ENCODE assay signal across 12 cellular contexts in genomic region chr15:44798815-44799214, GRCh38.
DNase-seq lines count a peak whose midpoint lies in the region; ATAC-seq and TF ChIP-seq lines count a peak whose summit lies in the region.
"Had no signal": no experiment of that assay in that cellular context is flagged by ENCODE, and none has a peak within 500 bp of the region (broad histone marks: within the 10 kb centered on the region; RNA-seq: fewer than 3 reads in every experiment).

No MANE protein-coding gene starts in this region.

- no peak overlapping the region for H2AFZ ChIP-seq in OCI-LY3 (ENCODE audit: low read depth, low read length)

- no peak overlapping the region for H3K4me2 ChIP-seq in OCI-LY3 (ENCODE audit: low read length)

- no peak overlapping the region for H3K27ac Mint-ChIP-seq in type B pancreatic cell
- no peak overlapping the region for H3K27ac Mint-ChIP-seq in natural killer cell treated with Interleukin-12 subunit alpha and Interleukin-12 subunit beta and Interleukin-15 and Interleukin-18, amount 100 ng/mL, for 72 hours
- H3K27ac Mint-ChIP-seq: stimulated activated effector memory CD8-positive, alpha-beta T cell treated with anti-CD3 and anti-CD28 coated beads, Interleukin-12 subunit alpha, Interleukin-12 subunit beta, amount 100 ng/mL, for 72 hours had no signal

- H3K9ac ChIP-seq in OCI-LY3 (ENCODE audit: low read length) = no peak overlapping the region

- WGBS in heart right ventricle, 2 donors = 28 to 29% methylated on average over 3 of the region's 3 CpGs

- no peaks in the 10 kb centered on the region for H3K9me3 Mint-ChIP-seq in type B pancreatic cell
- H3K9me3 Mint-ChIP-seq in natural killer cell treated with Interleukin-12 subunit alpha and Interleukin-12 subunit beta and Interleukin-15 and Interleukin-18, amount 100 ng/mL, for 72 hours = no peaks in the 10 kb centered on the region
- H3K9me3 Mint-ChIP-seq: stimulated activated effector memory CD8-positive, alpha-beta T cell treated with anti-CD3 and anti-CD28 coated beads, Interleukin-12 subunit alpha, Interleukin-12 subunit beta, amount 100 ng/mL, for 72 hours had no signal

- DNase-seq in left ventricle myocardium inferior (no peak), heart right ventricle (no peak), erythroblast (lab: John Stamatoyannopoulos, UW) (peak; percentile 21 to 26), type B pancreatic cell (ENCODE audit: extremely low spot score, unreplicated experiment) (no peak), amygdala (lab: John Stamatoyannopoulos, UW) (no peak)
- no peak for DNase-seq in natural killer cell treated with Interleukin-12 subunit alpha and Interleukin-12 subunit beta and Interleukin-15 and Interleukin-18, amount 100 ng/mL, for 72 hours (ENCODE audit: low spot score)
- DNase-seq: NCI-H226 had no signal

- H3K4me3 ChIP-seq in left ventricle myocardium inferior (no peak overlapping the region), heart right ventricle (no peak overlapping the region), OCI-LY3 (ENCODE audit: low read length) (no peak overlapping the region)
- H3K4me3 ChIP-seq: adrenal gland had no signal

- ATAC-seq in heart right ventricle (no peak), HG02642 (IDR thresholded peaks at IDR 0.05; ENCODE audit: poor library complexity, unreplicated experiment) (no peak)
- no peak for ATAC-seq in natural killer cell treated with Interleukin-12 subunit alpha and Interleukin-12 subunit beta and Interleukin-15 and Interleukin-18, amount 100 ng/mL, for 72 hours
- ATAC-seq: activated CD4-positive, CD25-positive, alpha-beta regulatory T cell treated with anti-CD3 and anti-CD28 coated beads, Interleukin-2, amount 50 U/mL, for 24 hours; stimulated activated effector memory CD8-positive, alpha-beta T cell treated with anti-CD3 and anti-CD28 coated beads, Interleukin-12 subunit alpha, Interleukin-12 subunit beta, amount 100 ng/mL, for 72 hours had no signal

- H3K4me1 ChIP-seq in left ventricle myocardium inferior = peaks cover 11% of the 10 kb centered on the region
- peaks cover 0 to 11% (median 0%) of the 10 kb centered on the region in 9 donors for H3K4me1 ChIP-seq in heart right ventricle
- peaks cover 23% of the 10 kb centered on the region for H3K4me1 ChIP-seq in OCI-LY3 (ENCODE audit: low read length)
- H3K4me1 ChIP-seq: adrenal gland had no signal

- no peaks in the 10 kb centered on the region for H3K27me3 Mint-ChIP-seq in type B pancreatic cell
- H3K27me3 Mint-ChIP-seq in natural killer cell treated with Interleukin-12 subunit alpha and Interleukin-12 subunit beta and Interleukin-15 and Interleukin-18, amount 100 ng/mL, for 72 hours = peaks cover 7 to 8% of the 10 kb centered on the region in 2 donors

- no peaks in the 10 kb centered on the region for H3K36me3 Mint-ChIP-seq in type B pancreatic cell
- H3K36me3 Mint-ChIP-seq in natural killer cell treated with Interleukin-12 subunit alpha and Interleukin-12 subunit beta and Interleukin-15 and Interleukin-18, amount 100 ng/mL, for 72 hours = no peaks in the 10 kb centered on the region
- H3K36me3 Mint-ChIP-seq: stimulated activated effector memory CD8-positive, alpha-beta T cell treated with anti-CD3 and anti-CD28 coated beads, Interleukin-12 subunit alpha, Interleukin-12 subunit beta, amount 100 ng/mL, for 72 hours had no signal

- no peaks in the 10 kb centered on the region for H3K9me3 ChIP-seq in left ventricle myocardium inferior (replicated peaks)
- no peaks in the 10 kb centered on the region for H3K9me3 ChIP-seq in heart right ventricle
- no peaks in the 10 kb centered on the region for H3K9me3 ChIP-seq in OCI-LY3 (ENCODE audit: insufficient read depth, low read length)
- H3K9me3 ChIP-seq: adrenal gland had no signal

- H3K27me3 ChIP-seq in left ventricle myocardium inferior (ENCODE audit: low read depth) (no peaks in the 10 kb centered on the region), heart right ventricle (no peaks in the 10 kb centered on the region), OCI-LY3 (ENCODE audit: low read depth, low read length) (no peaks in the 10 kb centered on the region)

- H3K4me3 Mint-ChIP-seq in type B pancreatic cell = no peak overlapping the region
- no peak overlapping the region for H3K4me3 Mint-ChIP-seq in natural killer cell treated with Interleukin-12 subunit alpha and Interleukin-12 subunit beta and Interleukin-15 and Interleukin-18, amount 100 ng/mL, for 72 hours
- H3K4me3 Mint-ChIP-seq: stimulated activated effector memory CD8-positive, alpha-beta T cell treated with anti-CD3 and anti-CD28 coated beads, Interleukin-12 subunit alpha, Interleukin-12 subunit beta, amount 100 ng/mL, for 72 hours had no signal

- no peaks in the 10 kb centered on the region for H4K20me1 ChIP-seq in OCI-LY3 (ENCODE audit: insufficient read depth, low read length)

- no peaks in the 10 kb centered on the region for H3K79me2 ChIP-seq in OCI-LY3 (ENCODE audit: low read length)

- no peaks in the 10 kb centered on the region for H3K4me1 Mint-ChIP-seq in type B pancreatic cell (ENCODE audit: unreplicated experiment)
- no peaks in the 10 kb centered on the region for H3K4me1 Mint-ChIP-seq in natural killer cell treated with Interleukin-12 subunit alpha and Interleukin-12 subunit beta and Interleukin-15 and Interleukin-18, amount 100 ng/mL, for 72 hours (ENCODE audit: low read depth in 2 of 2)

- H3K27ac ChIP-seq in left ventricle myocardium inferior (replicated peaks) (no peak overlapping the region), heart right ventricle (no peak overlapping the region), OCI-LY3 (ENCODE audit: low read length) (no peak overlapping the region)
- H3K27ac ChIP-seq: adrenal gland had no signal

- TF ChIP-seq CTCF in left ventricle myocardium inferior (IDR thresholded peaks at IDR 0.05; ENCODE audit: borderline replicate concordance) = peak; percentile 28
- peak in 2 of 9 donors; percentile 19 to 21 for TF ChIP-seq CTCF in heart right ventricle (IDR thresholded peaks at IDR 0.05)
- TF ChIP-seq CTCF in OCI-LY3 (IDR thresholded peaks at IDR 0.05; ENCODE audit: low read depth, low read length) = peak; percentile 33
- peak; percentile 50 for TF ChIP-seq CTCF in type B pancreatic cell (conservative IDR thresholded peaks at IDR 0.05)

- no peak for TF ChIP-seq POLR2A in erythroblast (IDR thresholded peaks at IDR 0.05; ENCODE audit: low read length)

- intact Hi-C loops in left ventricle myocardium inferior (cut with micrococcal nuclease) (no loop called here), heart right ventricle (cut with DNase I) (no loop called here)

- H3K36me3 ChIP-seq in left ventricle myocardium inferior = no peaks in the 10 kb centered on the region
- H3K36me3 ChIP-seq in heart right ventricle = no peaks in the 10 kb centered on the region
- no peaks in the 10 kb centered on the region for H3K36me3 ChIP-seq in OCI-LY3 (replicated peaks; ENCODE audit: low read depth, low read length)
- H3K36me3 ChIP-seq: adrenal gland had no signal

Comparison
In these comparisons a context has a peak if more than half of its experiments do, and no peak if none do; other contexts are left out.
1. DNase-seq: peak in erythroblast (2 of 2); none in left ventricle myocardium inferior (single experiment), heart right ventricle (0 of 2), type B pancreatic cell (single experiment), natural killer cell treated with Interleukin-12 subunit alpha and Interleukin-12 subunit beta and Interleukin-15 and Interleukin-18, amount 100 ng/mL, for 72 hours (single experiment) and amygdala (0 of 56).